Comparison of ENCODE assay signal across 1 cellular context in the genomic region with DNA sequence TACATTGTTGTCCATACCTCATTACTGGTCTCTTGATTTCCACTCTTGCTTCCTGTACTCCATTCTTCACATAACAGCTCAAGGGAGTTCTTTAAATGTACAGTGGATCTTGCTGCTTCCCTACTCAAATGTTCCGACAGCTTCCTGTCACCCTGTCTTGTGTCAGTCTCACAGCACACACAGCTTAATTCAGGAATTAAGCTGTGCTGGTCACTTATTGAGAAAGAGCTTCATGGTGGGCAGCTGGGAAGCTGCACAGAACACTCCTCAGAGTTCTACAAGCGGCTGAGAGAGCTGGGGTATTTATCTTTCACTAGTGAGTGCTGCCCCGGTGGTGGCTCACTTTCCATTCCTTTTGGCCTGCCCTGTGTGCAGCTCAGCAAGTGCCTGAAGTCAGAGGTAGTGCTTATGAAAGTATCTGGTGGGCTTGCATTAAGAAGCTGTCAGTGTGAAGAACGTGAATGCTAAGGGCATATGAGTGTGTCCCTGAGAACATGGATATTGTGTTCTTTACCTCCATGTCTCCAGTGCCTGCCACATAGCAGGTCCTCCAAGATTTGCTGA.
TF ChIP-seq lines count a peak whose summit lies in the region.

No MANE protein-coding gene starts in this region.

TF ChIP-seq in HepG2, 621 proteins besides CTCF, POLR2A, EP300 and RAD21:
- 0 out of 2 replicates have a peak, but pooled peaks have one; percentile 44 for TF ChIP-seq BRF2 (CRISPR knock-in tag; IDR thresholded peaks at IDR 0.05)
- peak; percentile 62 for TF ChIP-seq RBM22 (optimal IDR thresholded peaks at IDR 0.05; ENCODE audit: low read length)
- 0 out of 2 replicates have a peak, but pooled peaks have one; percentile 25 for TF ChIP-seq ARID2 (CRISPR knock-in tag; IDR thresholded peaks at IDR 0.05; ENCODE audit: borderline replicate concordance)
- TF ChIP-seq, protein P1, sequence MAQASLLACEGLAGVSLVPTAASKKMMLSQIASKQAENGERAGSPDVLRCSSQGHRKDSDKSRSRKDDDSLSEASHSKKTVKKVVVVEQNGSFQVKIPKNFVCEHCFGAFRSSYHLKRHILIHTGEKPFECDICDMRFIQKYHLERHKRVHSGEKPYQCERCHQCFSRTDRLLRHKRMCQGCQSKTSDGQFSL (CRISPR knock-in tag; IDR thresholded peaks at IDR 0.05), result no peak
- no peak for TF ChIP-seq ZNF350 (CRISPR knock-in tag; IDR thresholded peaks at IDR 0.05; ENCODE audit: borderline replicate concordance, low read depth)
- 0 out of 2 replicates have a peak, but pooled peaks have one; percentile 38 for TF ChIP-seq REPIN1 (CRISPR knock-in tag; IDR thresholded peaks at IDR 0.05; ENCODE audit: borderline replicate concordance, low read depth)
- TF ChIP-seq SSRP1 (CRISPR knock-in tag; IDR thresholded peaks at IDR 0.05), result peak; percentile 9; the same call in 1 of the 2 replicates
- peak; percentile 55; the same call in 1 of the 2 replicates for TF ChIP-seq POLR2AphosphoS5 (IDR thresholded peaks at IDR 0.05; ENCODE audit: low read depth, low read length)
- TF ChIP-seq CBX1 (IDR thresholded peaks at IDR 0.05; ENCODE audit: low read depth), result peak; percentile 37
- no peak for TF ChIP-seq REL (CRISPR knock-in tag; conservative IDR thresholded peaks at IDR 0.05)
- TF ChIP-seq ZNF616 (CRISPR knock-in tag; IDR thresholded peaks at IDR 0.05; ENCODE audit: low read depth), result no peak
- no peak for TF ChIP-seq ZNF432 (CRISPR knock-in tag; IDR thresholded peaks at IDR 0.05; ENCODE audit: borderline replicate concordance)
- no peak for TF ChIP-seq REXO4 (CRISPR knock-in tag; IDR thresholded peaks at IDR 0.05; ENCODE audit: borderline replicate concordance)
- TF ChIP-seq U2AF1 (optimal IDR thresholded peaks at IDR 0.05; ENCODE audit: low read depth, low read length), result peak; percentile 18
- peak; percentile 82; the same call in 1 of the 2 replicates for TF ChIP-seq PAF1 (CRISPR knock-in tag; IDR thresholded peaks at IDR 0.05)
- TF ChIP-seq POLR2AphosphoS2 (IDR thresholded peaks at IDR 0.05; ENCODE audit: low read depth, low read length), result 0 out of 2 replicates have a peak, but pooled peaks have one; percentile 52
- TF ChIP-seq TP53 (CRISPR knock-in tag; conservative IDR thresholded peaks at IDR 0.05), result no peak
- no peak for TF ChIP-seq GLI4 (CRISPR knock-in tag; IDR thresholded peaks at IDR 0.05; ENCODE audit: borderline replicate concordance)
- TF ChIP-seq SMC3 (IDR thresholded peaks at IDR 0.05; ENCODE audit: low read length), result no peak
- TF ChIP-seq, protein P2, sequence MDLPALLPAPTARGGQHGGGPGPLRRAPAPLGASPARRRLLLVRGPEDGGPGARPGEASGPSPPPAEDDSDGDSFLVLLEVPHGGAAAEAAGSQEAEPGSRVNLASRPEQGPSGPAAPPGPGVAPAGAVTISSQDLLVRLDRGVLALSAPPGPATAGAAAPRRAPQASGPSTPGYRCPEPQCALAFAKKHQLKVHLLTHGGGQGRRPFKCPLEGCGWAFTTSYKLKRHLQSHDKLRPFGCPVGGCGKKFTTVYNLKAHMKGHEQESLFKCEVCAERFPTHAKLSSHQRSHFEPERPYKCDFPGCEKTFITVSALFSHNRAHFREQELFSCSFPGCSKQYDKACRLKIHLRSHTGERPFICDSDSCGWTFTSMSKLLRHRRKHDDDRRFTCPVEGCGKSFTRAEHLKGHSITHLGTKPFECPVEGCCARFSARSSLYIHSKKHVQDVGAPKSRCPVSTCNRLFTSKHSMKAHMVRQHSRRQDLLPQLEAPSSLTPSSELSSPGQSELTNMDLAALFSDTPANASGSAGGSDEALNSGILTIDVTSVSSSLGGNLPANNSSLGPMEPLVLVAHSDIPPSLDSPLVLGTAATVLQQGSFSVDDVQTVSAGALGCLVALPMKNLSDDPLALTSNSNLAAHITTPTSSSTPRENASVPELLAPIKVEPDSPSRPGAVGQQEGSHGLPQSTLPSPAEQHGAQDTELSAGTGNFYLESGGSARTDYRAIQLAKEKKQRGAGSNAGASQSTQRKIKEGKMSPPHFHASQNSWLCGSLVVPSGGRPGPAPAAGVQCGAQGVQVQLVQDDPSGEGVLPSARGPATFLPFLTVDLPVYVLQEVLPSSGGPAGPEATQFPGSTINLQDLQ (CRISPR knock-in tag; IDR thresholded peaks at IDR 0.05), result peak; percentile 32; the same call in 1 of the 2 replicates
- no peak for TF ChIP-seq HNRNPL (IDR thresholded peaks at IDR 0.05; ENCODE audit: low read depth, low read length)
- no peak for TF ChIP-seq ZNF292 (CRISPR knock-in tag; IDR thresholded peaks at IDR 0.05; ENCODE audit: borderline replicate concordance, low read depth)
- no peak for TF ChIP-seq MYC (CRISPR knock-in tag; IDR thresholded peaks at IDR 0.05; ENCODE audit: borderline replicate concordance)
- TF ChIP-seq ELF4 (CRISPR knock-in tag; IDR thresholded peaks at IDR 0.05; ENCODE audit: borderline replicate concordance), result no peak
- TF ChIP-seq POLR2G (IDR thresholded peaks at IDR 0.05; ENCODE audit: low read depth, low read length), result peak; percentile 65; the same call in 1 of the 2 replicates
